ENCODE assay signal across 24 cellular contexts in the genomic region with DNA sequence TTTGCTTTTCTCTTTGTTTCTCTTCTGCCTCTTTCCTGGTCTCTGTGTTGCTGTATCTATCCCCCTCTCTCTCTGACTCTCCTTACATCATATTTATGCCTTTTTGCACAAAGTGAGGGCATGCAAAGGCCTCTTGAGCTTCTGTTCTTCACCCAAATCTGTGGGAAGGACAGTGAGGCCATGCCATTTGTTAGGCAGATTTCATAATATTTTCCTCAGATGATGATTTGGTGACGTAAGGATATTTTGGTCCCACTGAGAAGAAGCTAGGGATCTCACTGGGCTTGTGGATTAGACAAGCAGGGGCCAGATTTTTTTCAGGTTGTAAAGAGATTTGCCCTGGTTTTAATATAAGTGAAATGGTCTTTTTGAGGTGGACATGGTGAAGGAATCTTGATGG.
"Had no signal": no experiment of that assay in that cellular context is flagged by ENCODE, and none has a peak within 500 bp of the region (broad histone marks: within the 10 kb centered on the region; RNA-seq: fewer than 3 reads in every experiment).

No MANE protein-coding gene starts in this region.

- H3K36me3 ChIP-seq: brain microvascular endothelial cell, gastroesophageal sphincter, heart left ventricle, neutrophil, pancreas, stomach, thoracic aorta had no signal

- H3K27me3 Mint-ChIP-seq: activated CD8-positive, alpha-beta T cell treated with anti-CD3 and anti-CD28 coated beads for 36 hours; activated T-helper 17 cell treated with anti-CD3 and anti-CD28 coated beads, Interleukin-2, amount 50 U/mL, for 72 hours had no signal

- H3K9me3 ChIP-seq: gastroesophageal sphincter, heart left ventricle, neutrophil, pancreas, stomach, thoracic aorta had no signal

- H3K36me3 Mint-ChIP-seq: activated naive CD8-positive, alpha-beta T cell treated with anti-CD3 and anti-CD28 coated beads for 36 hours; immature natural killer cell; memory B cell; natural killer cell; stimulated activated effector memory CD8-positive, alpha-beta T cell treated with anti-CD3 and anti-CD28 coated beads, Interleukin-12 subunit alpha, Interleukin-12 subunit beta, amount 100 ng/mL, for 72 hours; T-cell had no signal

- H3K4me3 Mint-ChIP-seq: activated CD4-positive, alpha-beta T cell treated with anti-CD3 and anti-CD28 coated beads, Interleukin-2, amount 10 ng/mL, durations not matched to agents 24 days and 14 days; activated CD8-positive, alpha-beta T cell treated with anti-CD3 and anti-CD28 coated beads for 36 hours; activated naive CD8-positive, alpha-beta T cell treated with anti-CD3 and anti-CD28 coated beads for 36 hours; activated T-helper 17 cell treated with anti-CD3 and anti-CD28 coated beads, Interleukin-2, amount 50 U/mL, for 72 hours; immature natural killer cell; memory B cell; natural killer cell; stimulated activated effector memory CD8-positive, alpha-beta T cell treated with anti-CD3 and anti-CD28 coated beads, Interleukin-12 subunit alpha, Interleukin-12 subunit beta, amount 100 ng/mL, for 72 hours; T-cell had no signal

- H3K9me3 Mint-ChIP-seq: activated naive CD8-positive, alpha-beta T cell treated with anti-CD3 and anti-CD28 coated beads for 36 hours; activated T-helper 17 cell treated with anti-CD3 and anti-CD28 coated beads, Interleukin-2, amount 50 U/mL, for 72 hours; immature natural killer cell; memory B cell; natural killer cell; stimulated activated effector memory CD8-positive, alpha-beta T cell treated with anti-CD3 and anti-CD28 coated beads, Interleukin-12 subunit alpha, Interleukin-12 subunit beta, amount 100 ng/mL, for 72 hours; T-cell had no signal

- H3K4me1 Mint-ChIP-seq: activated CD4-positive, alpha-beta T cell treated with anti-CD3 and anti-CD28 coated beads, Interleukin-2, amount 10 ng/mL, durations not matched to agents 24 days and 14 days; activated naive CD8-positive, alpha-beta T cell treated with anti-CD3 and anti-CD28 coated beads for 36 hours; activated T-helper 17 cell treated with anti-CD3 and anti-CD28 coated beads, Interleukin-2, amount 50 U/mL, for 72 hours; immature natural killer cell; memory B cell; natural killer cell; stimulated activated effector memory CD8-positive, alpha-beta T cell treated with anti-CD3 and anti-CD28 coated beads, Interleukin-12 subunit alpha, Interleukin-12 subunit beta, amount 100 ng/mL, for 72 hours; T-cell had no signal

- DNase-seq: activated CD4-positive, alpha-beta T cell treated with anti-CD3 and anti-CD28 coated beads, Interleukin-2, amount 10 ng/mL, durations not matched to agents 24 days and 14 days; activated CD8-positive, alpha-beta T cell treated with anti-CD3 and anti-CD28 coated beads for 36 hours; activated naive CD4-positive, alpha-beta T cell; activated naive CD8-positive, alpha-beta T cell treated with anti-CD3 and anti-CD28 coated beads for 36 hours; activated T-cell treated with anti-CD3 and anti-CD28 coated beads, Interleukin-2, amount 50 U/mL, for 1 hour; brain microvascular endothelial cell; central memory CD4-positive, alpha-beta T cell; dorsolateral prefrontal cortex; heart left ventricle; immature natural killer cell; kidney glomerular epithelial cell; natural killer cell; pancreas; retina; stimulated activated CD4-positive, alpha-beta T cell treated with anti-CD3 and anti-CD28 coated beads, Interleukin-4, amount 100 ng/mL, for 24 hours; stomach; T-cell had no signal

- ATAC-seq: activated CD8-positive, alpha-beta T cell treated with anti-CD3 and anti-CD28 coated beads for 36 hours; heart left ventricle; natural killer cell; pancreas; SK-N-SH treated with all-trans-retinoic acid at 6 μM for 48 hours; T-cell had no signal

- H3K4me1 ChIP-seq: gastroesophageal sphincter, heart left ventricle, pancreas, stomach had no signal

- H3K27ac ChIP-seq: brain microvascular endothelial cell, neutrophil, pancreas, thoracic aorta had no signal

- H3K27me3 ChIP-seq: brain microvascular endothelial cell, dorsolateral prefrontal cortex, gastroesophageal sphincter, heart left ventricle, neutrophil, pancreas, stomach had no signal

- H3K4me3 ChIP-seq: dorsolateral prefrontal cortex, gastroesophageal sphincter, heart left ventricle, pancreas, stomach, thoracic aorta had no signal

- H3K27ac Mint-ChIP-seq: activated CD4-positive, alpha-beta T cell treated with anti-CD3 and anti-CD28 coated beads, Interleukin-2, amount 10 ng/mL, durations not matched to agents 24 days and 14 days; activated CD8-positive, alpha-beta T cell treated with anti-CD3 and anti-CD28 coated beads for 36 hours; activated naive CD8-positive, alpha-beta T cell treated with anti-CD3 and anti-CD28 coated beads for 36 hours; activated T-helper 17 cell treated with anti-CD3 and anti-CD28 coated beads, Interleukin-2, amount 50 U/mL, for 72 hours; immature natural killer cell; memory B cell; natural killer cell; stimulated activated effector memory CD8-positive, alpha-beta T cell treated with anti-CD3 and anti-CD28 coated beads, Interleukin-12 subunit alpha, Interleukin-12 subunit beta, amount 100 ng/mL, for 72 hours; T-cell had no signal
